ENCODE assay signal across 21 cellular contexts in genomic region chr2:52526735-52527134, GRCh38.
"Had no signal": no experiment of that assay in that cellular context is flagged by ENCODE, and none has a peak within 500 bp of the region (broad histone marks: within the 10 kb centered on the region; RNA-seq: fewer than 3 reads in every experiment).

No MANE protein-coding gene starts in this region.

- H3K27ac ChIP-seq: SJSA1, SK-N-MC had no signal

- H3K4me1 ChIP-seq: SJSA1 had no signal

- FAIRE-seq: RCC 7860 had no signal

- H3K4me3 ChIP-seq: MG63, SJSA1, SK-N-MC had no signal

- H3K27me3 ChIP-seq: MG63 had no signal

- H3K9me3 ChIP-seq: MG63, SJSA1 had no signal

- DNase-seq: Karpas-422, KG1, MG63, NCI-H1092, NCI-H1105 treated with DMSO at 0.1 percent for 48 hours, NCI-H1417 treated with DMSO at 0.1 percent for 48 hours, NCI-H146, NCI-H1694 treated with DMSO at 0.1 percent for 48 hours, NCI-H1930, NCI-H2081, NCI-H2107, NCI-H2227 treated with DMSO at 0.1 percent for 48 hours, NCI-H524 treated with DMSO at 0.1 percent for 48 hours, NCI-H69, NCI-H774, Right ventricle myocardium superior, RPMI8226, SIG-M5 had no signal

- H3K36me3 ChIP-seq: MG63, SJSA1 had no signal
